Comparison of ENCODE assay signal across 12 cellular contexts in genomic region chr7:140623995-140624902, GRCh38. TPM values are rescaled to one million over a fixed set of nuclear protein-coding genes. Genes with fewer than 3 reads are reported as not detected.
A peak's percentile ranks its signal among the peaks of the same experiment; 100 is the strongest.
DNase-seq lines count a peak whose midpoint lies in the region; ATAC-seq and TF ChIP-seq lines count a peak whose summit lies in the region.
"Had no signal": no experiment of that assay in that cellular context is flagged by ENCODE, and none has a peak within 500 bp of the region (broad histone marks: within the 10 kb centered on the region; RNA-seq: fewer than 3 reads in every experiment).

No MANE protein-coding gene starts in this region.

- no peak for TF ChIP-seq POLR2A in gastroesophageal sphincter (IDR thresholded peaks at IDR 0.05)
- no peak for TF ChIP-seq POLR2A in ovary (IDR thresholded peaks at IDR 0.05)

- H3K27ac ChIP-seq in DOHH2 (ENCODE audit: low read depth, low read length) = no peak overlapping the region
- H3K27ac ChIP-seq in gastroesophageal sphincter = peak overlapping the region; percentile 55 to 87 (median 82)
- no peak overlapping the region for H3K27ac ChIP-seq in neural progenitor cell
- H3K27ac ChIP-seq in ovary = no peak overlapping the region

- no peaks in the 10 kb centered on the region for H3K79me2 ChIP-seq in DOHH2 (ENCODE audit: control insufficient read depth, low read length)
- H3K79me2 ChIP-seq in neural progenitor cell (ENCODE audit: low read depth) = no peaks in the 10 kb centered on the region

- H3K9ac ChIP-seq in neural progenitor cell = no peak overlapping the region

- H3F3A ChIP-seq in DOHH2 (ENCODE audit: control insufficient read depth, insufficient read depth) = no peaks in the 10 kb centered on the region
- peaks cover 6% of the 10 kb centered on the region for H3F3A ChIP-seq in neural progenitor cell (ENCODE audit: low read depth)

- no peaks in the 10 kb centered on the region for H3K27me3 Mint-ChIP-seq in neural progenitor cell (ENCODE audit: insufficient read depth, low read depth)

- H3K27me3 ChIP-seq in DOHH2 (ENCODE audit: control insufficient read depth, low read length) (0 out of 2 replicates have a peak, but pooled peaks cover 3% of the 10 kb centered on the region), gastroesophageal sphincter (no peaks in the 10 kb centered on the region), neural progenitor cell (no peaks in the 10 kb centered on the region), ovary (no peaks in the 10 kb centered on the region)

- peak overlapping the region; percentile 23 for H3K27ac Mint-ChIP-seq in neural progenitor cell
- H3K27ac Mint-ChIP-seq: activated naive CD4-positive, alpha-beta T cell treated with anti-CD3 and anti-CD28 coated beads, Interleukin-2, amount 10 ng/mL, durations not matched to agents 7 days and 5 days; immature natural killer cell had no signal

- H3K4me1 ChIP-seq in DOHH2 (ENCODE audit: control insufficient read depth, low read length) (peaks cover 8% of the 10 kb centered on the region), gastroesophageal sphincter (peaks cover 4 to 97% (median 29%) of the 10 kb centered on the region in 3 donors), neural progenitor cell (peaks cover 7% of the 10 kb centered on the region), ovary (ENCODE audit: insufficient read depth) (peaks cover 12% of the 10 kb centered on the region)

- intact Hi-C loops in ovary (cut with DNase I) = no loop called here

- H3K4me2 ChIP-seq in DOHH2 (ENCODE audit: low read length) (no peak overlapping the region), neural progenitor cell (no peak overlapping the region)

- ATAC-seq in gastroesophageal sphincter (peak; percentile 10), GM19452 (IDR thresholded peaks at IDR 0.05; ENCODE audit: unreplicated experiment) (no peak), HG02852 (IDR thresholded peaks at IDR 0.05; ENCODE audit: unreplicated experiment) (no peak)

- H3K4me3 Mint-ChIP-seq in neural progenitor cell = no peak overlapping the region
- H3K4me3 Mint-ChIP-seq: activated naive CD4-positive, alpha-beta T cell treated with anti-CD3 and anti-CD28 coated beads, Interleukin-2, amount 10 ng/mL, durations not matched to agents 7 days and 5 days; immature natural killer cell had no signal

- H2AFZ ChIP-seq in neural progenitor cell (replicated peaks) = no peak overlapping the region

- TF ChIP-seq CTCF in DOHH2 (IDR thresholded peaks at IDR 0.05; ENCODE audit: low read depth, low read length, poor library complexity, severe bottlenecking) (peak; percentile 13), gastroesophageal sphincter (IDR thresholded peaks at IDR 0.05) (no peak), neural progenitor cell (IDR thresholded peaks at IDR 0.05) (no peak), ovary (IDR thresholded peaks at IDR 0.05) (no peak)

- DNase-seq in NCI-H2171 treated with DMSO at 0.1 percent for 48 hours (lab: John Stamatoyannopoulos, UW) (peak; percentile 99), neural progenitor cell (ENCODE audit: low spot score) (no peak), ovary (no peak)
- DNase-seq in stimulated activated CD4-positive, alpha-beta T cell treated with anti-CD3 and anti-CD28 coated beads, Interleukin-12 subunit alpha, Interleukin-12 subunit beta, amount 100 ng/mL, for 4 hours = no peak
- DNase-seq: activated naive CD4-positive, alpha-beta T cell treated with anti-CD3 and anti-CD28 coated beads, Interleukin-2, amount 10 ng/mL, durations not matched to agents 7 days and 5 days; C1 segment of cervical spinal cord; immature natural killer cell; posterior cingulate gyrus had no signal

- H3K4me1 Mint-ChIP-seq in neural progenitor cell = peaks cover 11% of the 10 kb centered on the region
- H3K4me1 Mint-ChIP-seq: activated naive CD4-positive, alpha-beta T cell treated with anti-CD3 and anti-CD28 coated beads, Interleukin-2, amount 10 ng/mL, durations not matched to agents 7 days and 5 days; immature natural killer cell had no signal

- H3K9me2 ChIP-seq in DOHH2 (replicated peaks; ENCODE audit: control insufficient read depth, low read length) = no peaks in the 10 kb centered on the region

- no peaks in the 10 kb centered on the region for H3K36me3 ChIP-seq in DOHH2 (ENCODE audit: control insufficient read depth, low read length)
- no peaks in the 10 kb centered on the region for H3K36me3 ChIP-seq in gastroesophageal sphincter
- no peaks in the 10 kb centered on the region for H3K36me3 ChIP-seq in neural progenitor cell
- H3K36me3 ChIP-seq in ovary = no peaks in the 10 kb centered on the region

- TF ChIP-seq EP300 in gastroesophageal sphincter (IDR thresholded peaks at IDR 0.05) (no peak), ovary (IDR thresholded peaks at IDR 0.05) (no peak)

- WGBS in gastroesophageal sphincter (ENCODE audit: low coverage in 1 of 2), 2 donors = 35 to 49% methylated on average over 5 to 9 of the region's 10 CpGs
- WGBS in ovary, 3 donors = 60 to 76% (median 67%) methylated on average over 10 of the region's 10 CpGs

- H3K36me3 Mint-ChIP-seq in neural progenitor cell = peaks cover 15% of the 10 kb centered on the region
- H3K36me3 Mint-ChIP-seq: activated naive CD4-positive, alpha-beta T cell treated with anti-CD3 and anti-CD28 coated beads, Interleukin-2, amount 10 ng/mL, durations not matched to agents 7 days and 5 days; immature natural killer cell had no signal

- no peaks in the 10 kb centered on the region for H3K9me3 Mint-ChIP-seq in neural progenitor cell
- H3K9me3 Mint-ChIP-seq: activated naive CD4-positive, alpha-beta T cell treated with anti-CD3 and anti-CD28 coated beads, Interleukin-2, amount 10 ng/mL, durations not matched to agents 7 days and 5 days; immature natural killer cell had no signal

- H3K4me3 ChIP-seq in DOHH2 (ENCODE audit: low read length) = no peak overlapping the region
- H3K4me3 ChIP-seq in gastroesophageal sphincter = no peak overlapping the region
- H3K4me3 ChIP-seq in neural progenitor cell = no peak overlapping the region
- H3K4me3 ChIP-seq in ovary = no peak overlapping the region

- no peaks in the 10 kb centered on the region for H3K9me3 ChIP-seq in DOHH2 (ENCODE audit: control insufficient read depth, insufficient read depth, low read length)
- no peaks in the 10 kb centered on the region for H3K9me3 ChIP-seq in gastroesophageal sphincter
- no peaks in the 10 kb centered on the region for H3K9me3 ChIP-seq in neural progenitor cell (ENCODE audit: low read depth)
- H3K9me3 ChIP-seq in ovary = no peaks in the 10 kb centered on the region

- no peaks in the 10 kb centered on the region for H4K20me1 ChIP-seq in DOHH2 (ENCODE audit: control insufficient read depth, insufficient read depth, low read depth, low read length)
- H4K20me1 ChIP-seq in neural progenitor cell (ENCODE audit: low read depth) = peaks cover 21% of the 10 kb centered on the region

RNA-seq across cellular contexts. Expression of gene DENND2A, which starts 16.4 kb away (rescaled TPM):
- total RNA-seq in gastroesophageal sphincter = 10 to 100 TPM; 25.2 to 83.5 (median 46.5) TPM
- total RNA-seq in neural progenitor cell (ENCODE audit: low replicate concordance) = 23.7 and 27.0 TPM in 2 replicates
- 10 to 100 TPM in 6 of 7 donors, 1 to 10 TPM in 1; 9.8 to 61.8 (median 36.1) TPM for total RNA-seq in ovary
- polyA plus RNA-seq in ovary = 10 to 100 TPM; 20.5 to 55.1 TPM
- polyA plus RNA-seq: immature natural killer cell had no signal

RNA-seq across cellular contexts. Expression of gene ADCK2, which starts 48.5 kb away (rescaled TPM):
- total RNA-seq in gastroesophageal sphincter = 10 to 100 TPM; 14.5 to 33.4 (median 22.4) TPM
- total RNA-seq in neural progenitor cell (ENCODE audit: low replicate concordance) = 7.8 and 12.3 TPM in 2 replicates
- 10 to 100 TPM; 12.0 to 22.5 (median 19.1) TPM for total RNA-seq in ovary
- 10 to 100 TPM; 13.0 to 20.4 TPM for polyA plus RNA-seq in ovary

Comparison
In these comparisons a context has a peak if more than half of its experiments do, and no peak if none do; other contexts are left out.
1. H3K27ac ChIP-seq: peak in gastroesophageal sphincter (4 of 4); none in DOHH2 (single experiment), neural progenitor cell (single experiment) and ovary (0 of 2).